20 cellular contexts compared by ENCODE assay signal in the genomic region with DNA sequence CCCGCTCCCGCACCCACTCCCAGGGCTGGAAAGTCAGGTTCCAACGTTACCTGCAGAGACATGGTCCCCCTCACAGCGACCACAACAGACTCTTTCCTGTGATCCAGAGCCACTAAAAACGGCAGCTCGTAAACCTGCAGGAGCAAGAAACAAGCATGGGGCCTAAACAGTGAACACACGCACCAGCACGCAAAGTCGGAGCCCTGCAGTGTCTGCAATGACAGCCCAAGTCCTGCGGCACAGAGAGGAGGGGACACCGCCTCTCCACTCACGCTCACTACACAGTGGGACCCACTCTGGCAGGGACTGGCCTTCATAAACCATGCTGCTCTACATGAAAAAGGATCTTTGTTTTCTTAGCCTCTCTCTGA. TPM values are rescaled to one million over a fixed set of nuclear protein-coding genes. Genes with fewer than 3 reads are reported as not detected.
DNase-seq lines count a peak whose midpoint lies in the region; ATAC-seq and TF ChIP-seq lines count a peak whose summit lies in the region.
"Had no signal": no experiment of that assay in that cellular context is flagged by ENCODE, and none has a peak within 500 bp of the region (broad histone marks: within the 10 kb centered on the region; RNA-seq: fewer than 3 reads in every experiment).

No MANE protein-coding gene starts in this region.

- H3K4me3 Mint-ChIP-seq in nephron progenitor cell, result no peak overlapping the region
- H3K4me3 Mint-ChIP-seq: activated CD8-positive, alpha-beta T cell treated with anti-CD3 and anti-CD28 coated beads, Interleukin-2, amount 10 ng/mL, durations not matched to agents 7 days and 5 days; activated naive CD8-positive, alpha-beta T cell treated with anti-CD3 and anti-CD28 coated beads, Interleukin-2, amount 10 ng/mL, durations not matched to agents 7 days and 5 days; CD8-positive, alpha-beta T cell; type B pancreatic cell had no signal

- intact Hi-C loops in dorsolateral prefrontal cortex (cut with DNase I), result no loop called here
- intact Hi-C loops in transverse colon (cut with DNase I; ENCODE audit: low total_unique reads), result no loop called here

- in situ Hi-C loops in transverse colon (cut with MboI; ENCODE audit: low pct_ligation_motif_present in 1 of 4, low pct_unique_long_range_greater_than_20kb in 1 of 4, low sequenced_read_pairs in 3 of 4), result no loop called here

- no peak for TF ChIP-seq POLR2A in transverse colon (IDR thresholded peaks at IDR 0.05)

- H3K4me1 ChIP-seq in transverse colon, result no peaks in the 10 kb centered on the region

- no peaks in the 10 kb centered on the region for H3K9me3 ChIP-seq in transverse colon

- WGBS in transverse colon (ENCODE audit: low coverage in 1 of 2), 2 donors, result 90 to 100% methylated on average over 2 to 12 of the region's 12 CpGs

- no peaks in the 10 kb centered on the region for H3K9me3 Mint-ChIP-seq in nephron progenitor cell
- H3K9me3 Mint-ChIP-seq: activated naive CD8-positive, alpha-beta T cell treated with anti-CD3 and anti-CD28 coated beads, Interleukin-2, amount 10 ng/mL, durations not matched to agents 7 days and 5 days; CD8-positive, alpha-beta T cell; type B pancreatic cell had no signal

- H3K27me3 ChIP-seq in dorsolateral prefrontal cortex (no peaks in the 10 kb centered on the region), transverse colon (no peaks in the 10 kb centered on the region)
- H3K27me3 ChIP-seq: cardiac muscle cell had no signal

- TF ChIP-seq EP300 in transverse colon (IDR thresholded peaks at IDR 0.05; ENCODE audit: low read depth), result no peak

- H3K27ac ChIP-seq in dorsolateral prefrontal cortex (peak overlapping the region in 55 of 59 donors; percentile 0 to 87 (median 70)), transverse colon (peak overlapping the region in 3 of 4 donors; percentile 23 to 50 (median 34))
- H3K27ac ChIP-seq: cardiac muscle cell had no signal

- TF ChIP-seq CTCF in dorsolateral prefrontal cortex (IDR thresholded peaks at IDR 0.05 in 54 of 56, conservative IDR thresholded peaks at IDR 0.05 in 2 of 56; ENCODE audit: low read depth in 1 of 56, partially characterized antibody in 56 of 56), result no peak
- no peak for TF ChIP-seq CTCF in nephron progenitor cell (IDR thresholded peaks at IDR 0.05)
- TF ChIP-seq CTCF in transverse colon (IDR thresholded peaks at IDR 0.05), result no peak

- peak; percentile 67 for DNase-seq in SIG-M5 (lab: John Stamatoyannopoulos, UW)
- DNase-seq in SIG-M5 treated with dmso at 0.1 percent for 504 hours (lab: John Stamatoyannopoulos, UW; ENCODE audit: unreplicated experiment), result no peak
- DNase-seq in dorsolateral prefrontal cortex, result no peak
- no peak for DNase-seq in nephron progenitor cell
- no peak for DNase-seq in transverse colon
- no peak for DNase-seq in CD1c-positive myeloid dendritic cell (ENCODE audit: extremely low spot score)
- no peak for DNase-seq in central memory CD4-positive, alpha-beta T cell
- DNase-seq: activated CD4-positive, CD25-positive, alpha-beta regulatory T cell; activated CD8-positive, alpha-beta T cell treated with anti-CD3 and anti-CD28 coated beads, Interleukin-2, amount 10 ng/mL, durations not matched to agents 7 days and 5 days; activated naive CD8-positive, alpha-beta T cell treated with anti-CD3 and anti-CD28 coated beads, Interleukin-2, amount 10 ng/mL, durations not matched to agents 7 days and 5 days; CD8-positive, alpha-beta T cell; DND-41; effector CD4-positive, alpha-beta T cell; HCEC 1CT; NCI-H1417 treated with DMSO at 0.1 percent for 48 hours; stimulated activated CD4-positive, alpha-beta T cell treated with anti-CD3 and anti-CD28 coated beads, Interleukin-4, amount 100 ng/mL, for 24 hours; T-helper 2 cell had no signal

- H3K27me3 Mint-ChIP-seq in nephron progenitor cell (ENCODE audit: low read depth, poor library complexity), result peaks cover 2% of the 10 kb centered on the region
- H3K27me3 Mint-ChIP-seq: activated naive CD8-positive, alpha-beta T cell treated with anti-CD3 and anti-CD28 coated beads, Interleukin-2, amount 10 ng/mL, durations not matched to agents 7 days and 5 days; type B pancreatic cell had no signal

- H3K4me1 Mint-ChIP-seq in nephron progenitor cell, result peaks cover 12% of the 10 kb centered on the region

- peaks cover 74% of the 10 kb centered on the region for H3K36me3 Mint-ChIP-seq in nephron progenitor cell (ENCODE audit: low read depth)

- H3K27ac Mint-ChIP-seq in nephron progenitor cell, result peak overlapping the region; percentile 95
- H3K27ac Mint-ChIP-seq: activated CD8-positive, alpha-beta T cell treated with anti-CD3 and anti-CD28 coated beads, Interleukin-2, amount 10 ng/mL, durations not matched to agents 7 days and 5 days; activated naive CD8-positive, alpha-beta T cell treated with anti-CD3 and anti-CD28 coated beads, Interleukin-2, amount 10 ng/mL, durations not matched to agents 7 days and 5 days; CD8-positive, alpha-beta T cell; type B pancreatic cell had no signal

- ATAC-seq in GM18867 (IDR thresholded peaks at IDR 0.05; ENCODE audit: unreplicated experiment), result no peak
- ATAC-seq: activated CD8-positive, alpha-beta T cell treated with anti-CD3 and anti-CD28 coated beads, Interleukin-2, amount 10 ng/mL, durations not matched to agents 7 days and 5 days; CD8-positive, alpha-beta T cell had no signal

- H3K4me3 ChIP-seq in dorsolateral prefrontal cortex (no peak overlapping the region), transverse colon (no peak overlapping the region)
- H3K4me3 ChIP-seq: cardiac muscle cell had no signal

- H3K36me3 ChIP-seq in transverse colon, result peaks cover 0 to 20% (median 8%) of the 10 kb centered on the region in 4 donors

RNA-seq across cellular contexts. Expression of gene DAGLB, which starts 23.1 kb away (rescaled TPM):
- total RNA-seq in dorsolateral prefrontal cortex (10 to 100 TPM; 29.3 to 64.4 (median 44.3) TPM), transverse colon (10 to 100 TPM in 3 of 4 donors, 1 to 10 TPM in 1; 5.2 to 59.1 (median 24.3) TPM)

RNA-seq across cellular contexts. Expression of gene RAC1, which starts 50.4 kb away (rescaled TPM):
- total RNA-seq in dorsolateral prefrontal cortex (100 to 1,000 TPM; 189 to 309 (median 248) TPM), transverse colon (100 to 1,000 TPM; 102 to 196 (median 164) TPM)

RNA-seq across cellular contexts. Expression of gene KDELR2, which starts 59.3 kb away (rescaled TPM):
- total RNA-seq in dorsolateral prefrontal cortex, result 10 to 100 TPM; 28.2 to 58.5 (median 38.6) TPM
- total RNA-seq in transverse colon, result 100 to 1,000 TPM in 2 of 4 donors, 10 to 100 TPM in 2; 71.4 to 156 (median 101) TPM
